Comparison of ENCODE assay signal across 31 cellular contexts in genomic region chr7:41143074-41143473, GRCh38.
"Had no signal": no experiment of that assay in that cellular context is flagged by ENCODE, and none has a peak within 500 bp of the region (broad histone marks: within the 10 kb centered on the region; RNA-seq: fewer than 3 reads in every experiment).

No MANE protein-coding gene starts in this region.

- H3K36me3 Mint-ChIP-seq: activated CD8-positive, alpha-beta memory T cell treated with anti-CD3 and anti-CD28 coated beads, Interleukin-2, amount 10 ng/mL, durations not matched to agents 7 days and 5 days; activated naive CD4-positive, alpha-beta T cell treated with anti-CD3 and anti-CD28 coated beads, Interleukin-2, amount 50 U/mL, for 24 hours; memory B cell; naive thymus-derived CD8-positive, alpha-beta T cell; stimulated activated naive B cell treated with anti-CD40 and anti-IgM and Interleukin-4, amounts not matched to agents 10 μg/mL and 1 μg/mL and 100 μg/mL, for 72 hours had no signal

- H3K4me1 ChIP-seq: body of pancreas, colonic mucosa, heart right ventricle, pancreas, prostate gland, sigmoid colon, stomach, thyroid gland, upper lobe of left lung had no signal

- H3K9me3 Mint-ChIP-seq: activated naive CD4-positive, alpha-beta T cell treated with anti-CD3 and anti-CD28 coated beads, Interleukin-2, amount 50 U/mL, for 24 hours; activated T-helper 2 cell treated with anti-CD3 and anti-CD28 coated beads, Interferon-gamma antibody, Interleukin-2, Interleukin-4, amounts not matched to agents 10 μg/mL and 5 μg/mL and 100 μg/mL, durations not matched to agents 14 hours and 24 hours and 36 hours; memory B cell; neural crest cell; stimulated activated naive B cell treated with anti-CD40 and anti-IgM and Interleukin-4, amounts not matched to agents 10 μg/mL and 1 μg/mL and 100 μg/mL, for 72 hours had no signal

- H3K27ac ChIP-seq: body of pancreas, colonic mucosa, heart right ventricle, pancreas, prostate gland, sigmoid colon, stomach, thyroid gland, upper lobe of left lung, vagina had no signal

- H3K4me1 Mint-ChIP-seq: activated CD4-positive, alpha-beta T cell treated with anti-CD3 and anti-CD28 coated beads for 36 hours; activated CD8-positive, alpha-beta memory T cell treated with anti-CD3 and anti-CD28 coated beads, Interleukin-2, amount 10 ng/mL, durations not matched to agents 7 days and 5 days; activated naive CD4-positive, alpha-beta T cell treated with anti-CD3 and anti-CD28 coated beads, Interleukin-2, amount 50 U/mL, for 24 hours; memory B cell; naive thymus-derived CD8-positive, alpha-beta T cell; neural crest cell; stimulated activated naive B cell treated with anti-CD40 and anti-IgM and Interleukin-4, amounts not matched to agents 10 μg/mL and 1 μg/mL and 100 μg/mL, for 72 hours had no signal

- H3K4me3 Mint-ChIP-seq: activated CD4-positive, alpha-beta T cell treated with anti-CD3 and anti-CD28 coated beads for 36 hours; activated CD8-positive, alpha-beta memory T cell treated with anti-CD3 and anti-CD28 coated beads, Interleukin-2, amount 10 ng/mL, durations not matched to agents 7 days and 5 days; activated CD8-positive, alpha-beta T cell treated with anti-CD3 and anti-CD28 coated beads, Interleukin-2, amount 10 ng/mL, durations not matched to agents 7 days and 5 days; activated naive CD4-positive, alpha-beta T cell treated with anti-CD3 and anti-CD28 coated beads, Interleukin-2, amount 50 U/mL, for 24 hours; memory B cell; naive thymus-derived CD8-positive, alpha-beta T cell; neural crest cell; stimulated activated naive B cell treated with anti-CD40 and anti-IgM and Interleukin-4, amounts not matched to agents 10 μg/mL and 1 μg/mL and 100 μg/mL, for 72 hours had no signal

- H3K27me3 ChIP-seq: body of pancreas, colonic mucosa, pancreas, sigmoid colon, stomach, thyroid gland, upper lobe of left lung, vagina had no signal

- H3K4me3 ChIP-seq: body of pancreas, colonic mucosa, heart right ventricle, pancreas, prostate gland, sigmoid colon, smooth muscle cell, stomach, thyroid gland, upper lobe of left lung, vagina had no signal

- FAIRE-seq: endometrium, pancreas had no signal

- H3K9me3 ChIP-seq: body of pancreas, colonic mucosa, heart right ventricle, pancreas, prostate gland, sigmoid colon, stomach, thyroid gland, upper lobe of left lung, vagina had no signal

- H3K27ac Mint-ChIP-seq: activated CD4-positive, alpha-beta T cell treated with anti-CD3 and anti-CD28 coated beads for 36 hours; activated CD8-positive, alpha-beta memory T cell treated with anti-CD3 and anti-CD28 coated beads, Interleukin-2, amount 10 ng/mL, durations not matched to agents 7 days and 5 days; activated CD8-positive, alpha-beta T cell treated with anti-CD3 and anti-CD28 coated beads, Interleukin-2, amount 10 ng/mL, durations not matched to agents 7 days and 5 days; activated naive CD4-positive, alpha-beta T cell treated with anti-CD3 and anti-CD28 coated beads, Interleukin-2, amount 50 U/mL, for 24 hours; activated T-helper 2 cell treated with anti-CD3 and anti-CD28 coated beads, Interferon-gamma antibody, Interleukin-2, Interleukin-4, amounts not matched to agents 10 μg/mL and 5 μg/mL and 100 μg/mL, durations not matched to agents 14 hours and 24 hours and 36 hours; memory B cell; naive thymus-derived CD8-positive, alpha-beta T cell; stimulated activated naive B cell treated with anti-CD40 and anti-IgM and Interleukin-4, amounts not matched to agents 10 μg/mL and 1 μg/mL and 100 μg/mL, for 72 hours had no signal

- H3K27me3 Mint-ChIP-seq: activated CD4-positive, alpha-beta T cell treated with anti-CD3 and anti-CD28 coated beads for 36 hours; activated CD8-positive, alpha-beta memory T cell treated with anti-CD3 and anti-CD28 coated beads, Interleukin-2, amount 10 ng/mL, durations not matched to agents 7 days and 5 days; activated naive CD4-positive, alpha-beta T cell treated with anti-CD3 and anti-CD28 coated beads, Interleukin-2, amount 50 U/mL, for 24 hours; memory B cell; naive thymus-derived CD8-positive, alpha-beta T cell had no signal

- DNase-seq: activated CD4-positive, alpha-beta T cell treated with anti-CD3 and anti-CD28 coated beads for 36 hours; activated CD4-positive, CD25-positive, alpha-beta regulatory T cell; activated CD8-positive, alpha-beta memory T cell treated with anti-CD3 and anti-CD28 coated beads, Interleukin-2, amount 10 ng/mL, durations not matched to agents 7 days and 5 days; activated CD8-positive, alpha-beta T cell treated with anti-CD3 and anti-CD28 coated beads, Interleukin-2, amount 10 ng/mL, durations not matched to agents 7 days and 5 days; activated T-cell treated with anti-CD3 and anti-CD28 coated beads, Interleukin-2, amount 50 U/mL, for 48 hours; anterior cingulate cortex; body of pancreas; cerebellar nuclear complex; colonic mucosa; effector CD8-positive, alpha-beta T cell; erythroblast; heart right ventricle; midbrain; naive thymus-derived CD8-positive, alpha-beta T cell; nucleus accumbens; pancreas; retina; sigmoid colon; stimulated activated CD4-positive, alpha-beta T cell treated with anti-CD3 and anti-CD28 coated beads, Interleukin-2, amount 100 ng/mL, for 24 hours; stimulated activated naive B cell treated with anti-CD40 and anti-IgM and Interleukin-4, amounts not matched to agents 10 μg/mL and 1 μg/mL and 100 μg/mL, for 72 hours; stomach; thyroid gland; upper lobe of left lung had no signal

- ATAC-seq: activated CD4-positive, alpha-beta T cell treated with anti-CD3 and anti-CD28 coated beads for 36 hours; activated CD8-positive, alpha-beta memory T cell treated with anti-CD3 and anti-CD28 coated beads, Interleukin-2, amount 10 ng/mL, durations not matched to agents 7 days and 5 days; activated CD8-positive, alpha-beta T cell treated with anti-CD3 and anti-CD28 coated beads, Interleukin-2, amount 10 ng/mL, durations not matched to agents 7 days and 5 days; body of pancreas; heart right ventricle; naive thymus-derived CD8-positive, alpha-beta T cell; pancreas; stimulated activated naive B cell treated with anti-CD40 and anti-IgM and Interleukin-4, amounts not matched to agents 10 μg/mL and 1 μg/mL and 100 μg/mL, for 72 hours had no signal

- H3K36me3 ChIP-seq: colonic mucosa, heart right ventricle, pancreas, prostate gland, sigmoid colon, stomach, thyroid gland, upper lobe of left lung, vagina had no signal

- H3K4me2 ChIP-seq: smooth muscle cell had no signal
